Comparison of ENCODE assay signal across 8 cellular contexts in the genomic region with DNA sequence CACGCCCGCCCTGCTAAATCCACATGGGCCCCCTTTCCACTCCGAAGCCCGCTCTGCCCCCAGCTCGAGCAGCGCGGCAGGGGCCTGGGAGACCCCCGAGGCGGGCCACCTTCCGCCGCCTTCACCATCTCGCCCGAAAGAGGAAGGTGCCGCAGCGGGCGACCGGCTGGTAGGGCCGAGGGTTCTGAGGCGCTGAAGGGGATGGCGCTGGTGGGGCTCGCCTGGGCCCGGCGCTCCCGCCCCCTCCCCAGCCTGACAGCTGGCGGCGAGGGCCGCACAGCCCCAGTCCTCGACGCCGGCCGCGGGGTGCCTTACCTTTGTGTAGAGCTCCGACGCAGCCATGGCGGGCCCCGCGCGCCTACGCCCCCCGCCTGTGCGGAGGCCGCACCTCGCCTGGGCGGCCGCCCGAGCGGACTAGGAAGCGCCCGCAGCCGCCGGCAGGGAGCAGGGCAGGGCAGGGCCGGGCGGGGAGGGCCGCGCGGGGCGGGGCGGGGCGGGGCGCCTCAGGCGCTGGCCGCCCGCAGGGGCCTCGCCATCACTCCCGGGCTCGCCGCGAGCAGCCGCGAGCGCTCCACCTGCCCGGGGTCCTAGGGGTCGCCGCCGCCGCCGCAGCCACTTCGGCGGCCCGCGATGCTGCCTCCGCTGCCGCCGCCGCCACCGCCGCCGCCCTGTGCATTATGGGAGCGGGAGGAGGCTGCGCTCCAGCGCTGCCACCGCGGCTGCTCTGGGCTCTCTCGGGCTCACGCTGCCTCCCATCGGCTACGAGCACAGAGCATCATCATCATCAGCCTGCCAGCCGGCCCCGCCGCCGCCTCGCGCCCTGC. TPM values are rescaled to one million over a fixed set of nuclear protein-coding genes. Genes with fewer than 3 reads are reported as not detected.
DNase-seq lines count a peak whose midpoint lies in the region; ATAC-seq and TF ChIP-seq lines count a peak whose summit lies in the region.

A gene (minus strand): TSS at position 416 of the 824 bp plus-strand sequence. CDS start 74 bp downstream, at position 342.

- no peaks in the 10 kb centered on the region for H3K36me3 ChIP-seq in ACC112 (ENCODE audit: insufficient read depth, low read length)
- H3K36me3 ChIP-seq in liver (ENCODE audit: control insufficient read depth in 4 of 4, insufficient read depth in 3 of 4, low read depth in 1 of 4, low read length in 3 of 4): no peaks in the 10 kb centered on the region

- H3K27ac Mint-ChIP-seq in activated CD4-positive, alpha-beta T cell treated with anti-CD3 and anti-CD28 coated beads, Interleukin-2, amount 10 ng/mL, durations not matched to agents 24 days and 14 days: peak within 1 kb of the TSS; percentile 86

- H3K9me3 ChIP-seq in liver (ENCODE audit: control insufficient read depth in 4 of 4, low read length in 3 of 4): no peaks in the 10 kb centered on the region

- peaks cover 1% of the 10 kb centered on the region for H3K36me3 Mint-ChIP-seq in activated CD4-positive, alpha-beta T cell treated with anti-CD3 and anti-CD28 coated beads, Interleukin-2, amount 10 ng/mL, durations not matched to agents 24 days and 14 days (ENCODE audit: low read depth)

- peaks cover 14% of the 10 kb centered on the region for H3K27me3 Mint-ChIP-seq in activated CD4-positive, alpha-beta T cell treated with anti-CD3 and anti-CD28 coated beads, Interleukin-2, amount 10 ng/mL, durations not matched to agents 24 days and 14 days

- H3K4me1 ChIP-seq in ACC112 (ENCODE audit: control insufficient read depth, insufficient read depth, low read length, unreplicated experiment) (peaks cover 9% of the 10 kb centered on the region), liver (ENCODE audit: control insufficient read depth in 4 of 4, insufficient read depth in 4 of 4, low read length in 3 of 4) (peaks cover 4 to 17% (median 11%) of the 10 kb centered on the region in 4 donors)

- no peak for TF ChIP-seq RAD21 in liver (IDR thresholded peaks at IDR 0.05)

- intact Hi-C loops in activated CD4-positive, alpha-beta T cell treated with anti-CD3 and anti-CD28 coated beads, Interleukin-2, amount 10 ng/mL, durations not matched to agents 24 days and 14 days (cut with micrococcal nuclease): loop anchor here (1.0 to 10.0 kb wide), 6 partner anchors 30 to 266 kb away; a partner anchor contains a TSS

- DNase-seq in NCI-H2227 (lab: John Stamatoyannopoulos, UW; ENCODE audit: unreplicated experiment) (peak; percentile 85), dedifferentiated amniotic fluid mesenchymal stem cell (ENCODE audit: extremely low spot score) (peak; percentile 54)
- peak; percentile 94 for DNase-seq in activated CD4-positive, alpha-beta T cell treated with anti-CD3 and anti-CD28 coated beads, Interleukin-2, amount 10 ng/mL, durations not matched to agents 24 days and 14 days
- DNase-seq in stimulated activated CD4-positive, alpha-beta T cell treated with anti-CD3 and anti-CD28 coated beads, Interleukin-4, amount 100 ng/mL, for 24 hours: peak; percentile 79

- H3K9ac ChIP-seq in liver (ENCODE audit: low read depth in 1 of 2, low read length in 2 of 2): peak within 1 kb of the TSS in 1 of 2 donors; percentile 8

- peak; percentile 3 for TF ChIP-seq CTCF in liver (IDR thresholded peaks at IDR 0.05; ENCODE audit: low read depth, low read length, missing input control)

- peak within 1 kb of the TSS; percentile 90 for H2AFZ ChIP-seq in ACC112 (ENCODE audit: low read length, unreplicated experiment)

- 0 out of 2 replicates have a peak, but pooled peaks cover 5% of the 10 kb centered on the region for H3K27me3 ChIP-seq in ACC112 (ENCODE audit: insufficient read depth, low read length)
- H3K27me3 ChIP-seq in liver (ENCODE audit: control insufficient read depth in 4 of 4, insufficient read depth in 4 of 4, low read length in 3 of 4): no peaks in the 10 kb centered on the region

- peak within 1 kb of the TSS; percentile 96 for H3K4me3 Mint-ChIP-seq in activated CD4-positive, alpha-beta T cell treated with anti-CD3 and anti-CD28 coated beads, Interleukin-2, amount 10 ng/mL, durations not matched to agents 24 days and 14 days

- no peaks in the 10 kb centered on the region for H3K9me3 Mint-ChIP-seq in activated CD4-positive, alpha-beta T cell treated with anti-CD3 and anti-CD28 coated beads, Interleukin-2, amount 10 ng/mL, durations not matched to agents 24 days and 14 days

- peak; percentile 85 for ATAC-seq in GM18517 (IDR thresholded peaks at IDR 0.05; ENCODE audit: unreplicated experiment)
- peak; percentile 76 for ATAC-seq in HG03025 (IDR thresholded peaks at IDR 0.05; ENCODE audit: low FRiP score, unreplicated experiment)

- WGBS in liver: 1% methylated on average over 103 of the region's 103 CpGs

- H3K4me3 ChIP-seq in ACC112 (ENCODE audit: low read depth, low read length) (peak within 1 kb of the TSS; percentile 95), liver (ENCODE audit: low read depth in 1 of 3, low read length in 3 of 3) (peak within 1 kb of the TSS; percentile 18 to 89 (median 60))

- H3K4me1 Mint-ChIP-seq in activated CD4-positive, alpha-beta T cell treated with anti-CD3 and anti-CD28 coated beads, Interleukin-2, amount 10 ng/mL, durations not matched to agents 24 days and 14 days: peaks cover 32% of the 10 kb centered on the region

- H3K27ac ChIP-seq in ACC112 (ENCODE audit: low read depth, low read length) (no peak within 1 kb of the TSS), liver (ENCODE audit: low read depth in 1 of 2, low read length in 2 of 2) (peak within 1 kb of the TSS in 1 of 2 donors; percentile 13)

- H3K79me2 ChIP-seq in ACC112 (ENCODE audit: control insufficient read depth, insufficient read depth, low read length, unreplicated experiment): peaks cover 21% of the 10 kb centered on the region

TF ChIP-seq in liver, 16 proteins besides CTCF, POLR2A, EP300 and RAD21:
- TF ChIP-seq, protein P1, sequence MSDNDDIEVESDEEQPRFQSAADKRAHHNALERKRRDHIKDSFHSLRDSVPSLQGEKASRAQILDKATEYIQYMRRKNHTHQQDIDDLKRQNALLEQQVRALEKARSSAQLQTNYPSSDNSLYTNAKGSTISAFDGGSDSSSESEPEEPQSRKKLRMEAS (IDR thresholded peaks at IDR 0.05): no peak
- TF ChIP-seq, protein P2, sequence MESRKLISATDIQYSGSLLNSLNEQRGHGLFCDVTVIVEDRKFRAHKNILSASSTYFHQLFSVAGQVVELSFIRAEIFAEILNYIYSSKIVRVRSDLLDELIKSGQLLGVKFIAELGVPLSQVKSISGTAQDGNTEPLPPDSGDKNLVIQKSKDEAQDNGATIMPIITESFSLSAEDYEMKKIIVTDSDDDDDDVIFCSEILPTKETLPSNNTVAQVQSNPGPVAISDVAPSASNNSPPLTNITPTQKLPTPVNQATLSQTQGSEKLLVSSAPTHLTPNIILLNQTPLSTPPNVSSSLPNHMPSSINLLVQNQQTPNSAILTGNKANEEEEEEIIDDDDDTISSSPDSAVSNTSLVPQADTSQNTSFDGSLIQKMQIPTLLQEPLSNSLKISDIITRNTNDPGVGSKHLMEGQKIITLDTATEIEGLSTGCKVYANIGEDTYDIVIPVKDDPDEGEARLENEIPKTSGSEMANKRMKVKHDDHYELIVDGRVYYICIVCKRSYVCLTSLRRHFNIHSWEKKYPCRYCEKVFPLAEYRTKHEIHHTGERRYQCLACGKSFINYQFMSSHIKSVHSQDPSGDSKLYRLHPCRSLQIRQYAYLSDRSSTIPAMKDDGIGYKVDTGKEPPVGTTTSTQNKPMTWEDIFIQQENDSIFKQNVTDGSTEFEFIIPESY (IDR thresholded peaks at IDR 0.05): no peak
- no peak for TF ChIP-seq EGR1 (IDR thresholded peaks at IDR 0.05; ENCODE audit: low read depth in 2 of 2)
- no peak for TF ChIP-seq FOXA1 (IDR thresholded peaks at IDR 0.05)

RNA-seq across cellular contexts. Expression of the gene that starts here (rescaled TPM):
- total RNA-seq in activated CD4-positive, alpha-beta T cell treated with anti-CD3 and anti-CD28 coated beads, Interleukin-2, amount 10 ng/mL, durations not matched to agents 24 days and 14 days: 19.8 and 23.7 TPM in 2 replicates
- total RNA-seq in liver: 1 to 10 TPM; 4.8 to 7.1 TPM
- 1 to 10 TPM; 1.0 to 1.3 TPM for polyA plus RNA-seq in liver
